ENCODE assay signal across 21 cellular contexts in the genomic region with DNA sequence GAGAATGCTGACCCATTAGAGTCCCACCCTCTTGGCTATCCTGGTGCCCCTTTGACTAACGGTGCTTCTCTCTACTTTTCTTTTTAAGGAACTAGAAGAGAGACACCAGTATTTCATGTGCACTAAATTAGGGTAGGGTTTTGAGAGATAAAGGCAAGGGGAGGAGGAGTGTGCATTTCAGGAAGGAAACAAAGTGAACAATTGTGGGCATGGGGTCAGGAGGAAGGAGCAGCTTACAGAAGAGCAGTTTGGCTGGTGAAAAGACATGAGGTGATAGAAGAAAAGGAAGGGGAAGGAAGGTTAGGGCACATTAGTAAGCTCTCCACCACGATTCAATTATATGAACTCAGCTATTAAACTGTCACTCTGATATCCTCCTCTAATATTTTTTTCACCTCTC.
"Had no signal": no experiment of that assay in that cellular context is flagged by ENCODE, and none has a peak within 500 bp of the region (broad histone marks: within the 10 kb centered on the region; RNA-seq: fewer than 3 reads in every experiment).

No MANE protein-coding gene starts in this region.

- H3K4me3 ChIP-seq: coronary artery, gastroesophageal sphincter, neural progenitor cell, sigmoid colon, smooth muscle cell, transverse colon had no signal

- H3K9me3 ChIP-seq: gastroesophageal sphincter, sigmoid colon, transverse colon had no signal

- H3K4me1 ChIP-seq: gastroesophageal sphincter, sigmoid colon, transverse colon had no signal

- H3K27ac ChIP-seq: coronary artery, gastroesophageal sphincter, neural progenitor cell, sigmoid colon, transverse colon had no signal

- ATAC-seq: activated naive CD8-positive, alpha-beta T cell treated with anti-CD3 and anti-CD28 coated beads, Interleukin-2, amount 50 U/mL, for 24 hours; gastroesophageal sphincter; left ventricle myocardium superior; naive thymus-derived CD8-positive, alpha-beta T cell; stimulated activated naive B cell treated with anti-CD40 and anti-IgM and Interleukin-4, amounts not matched to agents 10 μg/mL and 1 μg/mL and 100 μg/mL, for 72 hours had no signal

- DNase-seq: activated CD4-positive, alpha-beta memory T cell treated with anti-CD3 and anti-CD28 coated beads for 36 hours; activated CD4-positive, alpha-beta T cell treated with anti-CD3 and anti-CD28 coated beads for 48 hours; activated effector memory CD4-positive, alpha-beta T cell treated with anti-CD3 and anti-CD28 coated beads, Interleukin-2, amount 50 U/mL, for 16 hours; activated naive CD4-positive, alpha-beta T cell treated with anti-CD3 and anti-CD28 coated beads, Interleukin-2, amount 50 U/mL, for 16 hours; activated naive CD8-positive, alpha-beta T cell treated with anti-CD3 and anti-CD28 coated beads, Interleukin-2, amount 50 U/mL, for 24 hours; cerebellar nuclear complex; head of caudate nucleus; hypothalamus; left ventricle myocardium superior; naive thymus-derived CD8-positive, alpha-beta T cell; retina; sigmoid colon; stimulated activated CD4-positive, alpha-beta T cell treated with anti-CD3 and anti-CD28 coated beads, Interleukin-15, amount 100 ng/mL, for 24 hours; stimulated activated CD4-positive, alpha-beta T cell treated with anti-CD3 and anti-CD28 coated beads, Interleukin-2, amount 100 ng/mL, for 48 hours; stimulated activated CD8-positive, alpha-beta memory T cell treated with anti-CD3 and anti-CD28 coated beads, Interleukin-4, amount 100 ng/mL, for 48 hours; stimulated activated naive B cell treated with anti-CD40 and anti-IgM and Interleukin-4, amounts not matched to agents 10 μg/mL and 1 μg/mL and 100 μg/mL, for 72 hours; transverse colon had no signal

- H3K36me3 ChIP-seq: gastroesophageal sphincter, neural progenitor cell, sigmoid colon, transverse colon had no signal
